In the genomic region with DNA sequence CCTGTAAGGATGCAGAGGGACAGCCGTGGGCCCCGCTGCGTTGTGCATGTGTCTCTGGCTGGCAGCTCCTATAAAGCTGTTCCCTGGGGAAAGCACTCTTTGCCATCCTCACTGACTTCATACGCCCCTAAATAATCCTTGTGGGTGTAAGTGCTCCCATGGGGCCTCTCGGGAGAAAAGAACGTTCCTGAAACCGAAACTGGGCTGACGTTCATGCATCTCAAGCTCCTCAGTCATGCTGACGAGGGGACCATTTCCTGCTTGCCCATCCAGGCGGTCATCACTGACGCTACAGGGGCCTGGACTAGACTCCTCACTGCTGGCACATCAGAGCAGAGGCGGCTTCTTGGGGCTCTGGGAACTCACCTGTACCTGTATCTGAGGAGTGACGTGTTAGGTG, we compare ENCODE assay signal across 1 cellular context.
TF ChIP-seq lines count a peak whose summit lies in the region.

No MANE protein-coding gene starts in this region.

TF ChIP-seq in SK-N-SH treated with all-trans-retinoic acid at 6 μM for 48 hours, 23 proteins besides CTCF, POLR2A, EP300 and RAD21 (continued from another document):
- TF ChIP-seq, protein P1, sequence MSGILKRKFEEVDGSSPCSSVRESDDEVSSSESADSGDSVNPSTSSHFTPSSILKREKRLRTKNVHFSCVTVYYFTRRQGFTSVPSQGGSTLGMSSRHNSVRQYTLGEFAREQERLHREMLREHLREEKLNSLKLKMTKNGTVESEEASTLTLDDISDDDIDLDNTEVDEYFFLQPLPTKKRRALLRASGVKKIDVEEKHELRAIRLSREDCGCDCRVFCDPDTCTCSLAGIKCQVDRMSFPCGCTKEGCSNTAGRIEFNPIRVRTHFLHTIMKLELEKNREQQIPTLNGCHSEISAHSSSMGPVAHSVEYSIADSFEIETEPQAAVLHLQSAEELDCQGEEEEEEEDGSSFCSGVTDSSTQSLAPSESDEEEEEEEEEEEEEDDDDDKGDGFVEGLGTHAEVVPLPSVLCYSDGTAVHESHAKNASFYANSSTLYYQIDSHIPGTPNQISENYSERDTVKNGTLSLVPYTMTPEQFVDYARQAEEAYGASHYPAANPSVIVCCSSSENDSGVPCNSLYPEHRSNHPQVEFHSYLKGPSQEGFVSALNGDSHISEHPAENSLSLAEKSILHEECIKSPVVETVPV (CRISPR knock-in tag; IDR thresholded peaks at IDR 0.05) = no peak
- TF ChIP-seq, protein P2, sequence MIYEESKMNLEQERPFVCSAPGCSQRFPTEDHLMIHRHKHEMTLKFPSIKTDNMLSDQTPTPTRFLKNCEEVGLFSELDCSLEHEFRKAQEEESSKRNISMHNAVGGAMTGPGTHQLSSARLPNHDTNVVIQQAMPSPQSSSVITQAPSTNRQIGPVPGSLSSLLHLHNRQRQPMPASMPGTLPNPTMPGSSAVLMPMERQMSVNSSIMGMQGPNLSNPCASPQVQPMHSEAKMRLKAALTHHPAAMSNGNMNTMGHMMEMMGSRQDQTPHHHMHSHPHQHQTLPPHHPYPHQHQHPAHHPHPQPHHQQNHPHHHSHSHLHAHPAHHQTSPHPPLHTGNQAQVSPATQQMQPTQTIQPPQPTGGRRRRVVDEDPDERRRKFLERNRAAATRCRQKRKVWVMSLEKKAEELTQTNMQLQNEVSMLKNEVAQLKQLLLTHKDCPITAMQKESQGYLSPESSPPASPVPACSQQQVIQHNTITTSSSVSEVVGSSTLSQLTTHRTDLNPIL (CRISPR knock-in tag; IDR thresholded peaks at IDR 0.05; ENCODE audit: low read depth) = no peak
- no peak for TF ChIP-seq ZFP30 (CRISPR knock-in tag; IDR thresholded peaks at IDR 0.05)
- TF ChIP-seq GLIS3 (CRISPR knock-in tag; IDR thresholded peaks at IDR 0.05) = no peak
- TF ChIP-seq RARB (CRISPR knock-in tag; IDR thresholded peaks at IDR 0.05) = no peak
